ENCODE assay signal across 1 cellular context in the genomic region with DNA sequence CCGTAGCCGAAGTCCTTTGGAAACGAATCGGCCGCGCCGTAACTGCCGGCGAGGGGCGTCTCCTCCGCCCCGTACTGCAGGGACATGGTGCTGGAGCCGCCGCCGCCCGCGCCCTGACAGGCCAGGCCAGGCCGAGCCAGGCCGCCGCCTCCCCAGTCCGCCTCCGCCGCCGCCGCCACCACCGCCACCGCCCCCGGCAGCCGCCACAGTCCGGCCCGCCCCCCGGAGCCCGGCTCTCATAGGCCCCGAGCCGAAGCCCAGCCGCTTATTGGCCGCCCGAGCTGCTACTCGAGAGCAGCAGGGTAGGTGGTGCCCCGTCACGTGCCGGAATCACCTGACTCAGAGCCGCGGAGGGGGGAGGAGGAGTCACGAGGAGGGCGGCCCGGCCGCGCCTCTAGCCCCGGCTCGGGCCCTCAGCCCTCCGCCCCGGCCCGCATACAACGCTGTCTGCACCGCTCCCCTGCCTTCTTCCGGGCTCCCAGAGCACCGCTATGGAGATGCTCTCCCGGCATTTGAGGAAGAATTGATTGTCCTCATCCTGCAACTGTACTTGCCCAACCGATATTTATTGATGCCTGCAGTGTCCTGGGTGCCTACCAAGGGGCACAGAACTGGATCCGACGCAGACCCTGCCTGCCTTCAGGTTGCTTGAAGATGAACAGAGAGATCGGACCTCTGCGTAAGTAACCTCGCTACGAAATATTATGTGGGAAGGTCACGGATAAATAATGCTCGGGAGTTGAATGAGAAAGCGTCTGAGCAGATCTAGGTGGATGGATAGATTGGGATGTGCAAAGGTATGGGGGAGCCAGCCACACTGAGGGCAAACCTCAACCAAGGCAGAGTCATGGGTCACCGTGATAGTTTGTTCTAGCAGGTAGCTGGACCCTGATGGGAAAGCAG.
TF ChIP-seq lines count a peak whose summit lies in the region.

A gene with protein sequence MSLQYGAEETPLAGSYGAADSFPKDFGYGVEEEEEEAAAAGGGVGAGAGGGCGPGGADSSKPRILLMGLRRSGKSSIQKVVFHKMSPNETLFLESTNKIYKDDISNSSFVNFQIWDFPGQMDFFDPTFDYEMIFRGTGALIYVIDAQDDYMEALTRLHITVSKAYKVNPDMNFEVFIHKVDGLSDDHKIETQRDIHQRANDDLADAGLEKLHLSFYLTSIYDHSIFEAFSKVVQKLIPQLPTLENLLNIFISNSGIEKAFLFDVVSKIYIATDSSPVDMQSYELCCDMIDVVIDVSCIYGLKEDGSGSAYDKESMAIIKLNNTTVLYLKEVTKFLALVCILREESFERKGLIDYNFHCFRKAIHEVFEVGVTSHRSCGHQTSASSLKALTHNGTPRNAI (minus strand): TSS at position 212 of the 903 bp plus-strand sequence. CDS start 126 bp downstream, at position 86.

TF ChIP-seq in HEK293, 187 proteins besides CTCF, POLR2A, EP300 and RAD21 (continued from another document):
- TF ChIP-seq, protein P1, sequence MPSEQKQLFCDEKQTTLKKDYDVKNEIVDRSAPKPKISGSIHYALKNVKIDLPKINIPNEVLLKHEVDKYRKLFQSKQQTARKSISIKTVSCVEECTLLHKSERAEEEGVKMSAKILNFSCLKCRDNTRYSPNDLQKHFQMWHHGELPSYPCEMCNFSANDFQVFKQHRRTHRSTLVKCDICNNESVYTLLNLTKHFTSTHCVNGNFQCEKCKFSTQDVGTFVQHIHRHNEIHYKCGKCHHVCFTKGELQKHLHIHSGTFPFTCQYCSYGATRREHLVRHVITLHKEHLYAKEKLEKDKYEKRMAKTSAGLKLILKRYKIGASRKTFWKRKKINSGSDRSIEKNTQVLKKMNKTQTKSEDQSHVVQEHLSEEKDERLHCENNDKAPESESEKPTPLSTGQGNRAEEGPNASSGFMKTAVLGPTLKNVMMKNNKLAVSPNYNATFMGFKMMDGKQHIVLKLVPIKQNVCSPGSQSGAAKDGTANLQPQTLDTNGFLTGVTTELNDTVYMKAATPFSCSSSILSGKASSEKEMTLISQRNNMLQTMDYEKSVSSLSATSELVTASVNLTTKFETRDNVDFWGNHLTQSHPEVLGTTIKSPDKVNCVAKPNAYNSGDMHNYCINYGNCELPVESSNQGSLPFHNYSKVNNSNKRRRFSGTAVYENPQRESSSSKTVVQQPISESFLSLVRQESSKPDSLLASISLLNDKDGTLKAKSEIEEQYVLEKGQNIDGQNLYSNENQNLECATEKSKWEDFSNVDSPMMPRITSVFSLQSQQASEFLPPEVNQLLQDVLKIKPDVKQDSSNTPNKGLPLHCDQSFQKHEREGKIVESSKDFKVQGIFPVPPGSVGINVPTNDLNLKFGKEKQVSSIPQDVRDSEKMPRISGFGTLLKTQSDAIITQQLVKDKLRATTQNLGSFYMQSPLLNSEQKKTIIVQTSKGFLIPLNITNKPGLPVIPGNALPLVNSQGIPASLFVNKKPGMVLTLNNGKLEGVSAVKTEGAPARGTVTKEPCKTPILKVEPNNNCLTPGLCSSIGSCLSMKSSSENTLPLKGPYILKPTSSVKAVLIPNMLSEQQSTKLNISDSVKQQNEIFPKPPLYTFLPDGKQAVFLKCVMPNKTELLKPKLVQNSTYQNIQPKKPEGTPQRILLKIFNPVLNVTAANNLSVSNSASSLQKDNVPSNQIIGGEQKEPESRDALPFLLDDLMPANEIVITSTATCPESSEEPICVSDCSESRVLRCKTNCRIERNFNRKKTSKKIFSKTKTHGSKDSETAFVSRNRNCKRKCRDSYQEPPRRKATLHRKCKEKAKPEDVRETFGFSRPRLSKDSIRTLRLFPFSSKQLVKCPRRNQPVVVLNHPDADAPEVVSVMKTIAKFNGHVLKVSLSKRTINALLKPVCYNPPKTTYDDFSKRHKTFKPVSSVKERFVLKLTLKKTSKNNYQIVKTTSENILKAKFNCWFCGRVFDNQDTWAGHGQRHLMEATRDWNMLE (tag by site-specific recombination; conservative IDR thresholded peaks at IDR 0.05; ENCODE audit: low read depth), result no peak
- TF ChIP-seq GLIS2 (tag by site-specific recombination; IDR thresholded peaks at IDR 0.05) (peak; percentile 90), ZNF184 (tag by site-specific recombination; IDR thresholded peaks at IDR 0.05) (no peak), SP3 (tag by site-specific recombination; IDR thresholded peaks at IDR 0.05) (peak; percentile 93), ZNF843 (tag by site-specific recombination; IDR thresholded peaks at IDR 0.05) (peak; percentile 48; the same call in 1 of the 2 replicates), ZBTB17 (tag by site-specific recombination; IDR thresholded peaks at IDR 0.05) (peak; percentile 94), ZBTB21 (tag by site-specific recombination; IDR thresholded peaks at IDR 0.05) (0 out of 2 replicates have a peak, but pooled peaks have one; percentile 14), IKZF3 (tag by site-specific recombination; IDR thresholded peaks at IDR 0.05) (no peak), TRIM28 (IDR thresholded peaks at IDR 0.05; ENCODE audit: borderline replicate concordance, low read length) (peak; percentile 60; the same call in 1 of the 2 replicates), ZNF629 (tag by site-specific recombination; IDR thresholded peaks at IDR 0.05) (peak; percentile 51), ZNF571 (tag by site-specific recombination; IDR thresholded peaks at IDR 0.05) (no peak), BCL11B (tag by site-specific recombination; IDR thresholded peaks at IDR 0.05; ENCODE audit: low read depth) (no peak), ZNF341 (tag by site-specific recombination; IDR thresholded peaks at IDR 0.05; ENCODE audit: low read depth) (peak; percentile 94), ZNF114 (tag by site-specific recombination; IDR thresholded peaks at IDR 0.05) (no peak)
- TF ChIP-seq, protein P2, sequence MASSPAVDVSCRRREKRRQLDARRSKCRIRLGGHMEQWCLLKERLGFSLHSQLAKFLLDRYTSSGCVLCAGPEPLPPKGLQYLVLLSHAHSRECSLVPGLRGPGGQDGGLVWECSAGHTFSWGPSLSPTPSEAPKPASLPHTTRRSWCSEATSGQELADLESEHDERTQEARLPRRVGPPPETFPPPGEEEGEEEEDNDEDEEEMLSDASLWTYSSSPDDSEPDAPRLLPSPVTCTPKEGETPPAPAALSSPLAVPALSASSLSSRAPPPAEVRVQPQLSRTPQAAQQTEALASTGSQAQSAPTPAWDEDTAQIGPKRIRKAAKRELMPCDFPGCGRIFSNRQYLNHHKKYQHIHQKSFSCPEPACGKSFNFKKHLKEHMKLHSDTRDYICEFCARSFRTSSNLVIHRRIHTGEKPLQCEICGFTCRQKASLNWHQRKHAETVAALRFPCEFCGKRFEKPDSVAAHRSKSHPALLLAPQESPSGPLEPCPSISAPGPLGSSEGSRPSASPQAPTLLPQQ (tag by site-specific recombination; IDR thresholded peaks at IDR 0.05), result 0 out of 2 replicates have a peak, but pooled peaks have one; percentile 28
- TF ChIP-seq, protein P3, sequence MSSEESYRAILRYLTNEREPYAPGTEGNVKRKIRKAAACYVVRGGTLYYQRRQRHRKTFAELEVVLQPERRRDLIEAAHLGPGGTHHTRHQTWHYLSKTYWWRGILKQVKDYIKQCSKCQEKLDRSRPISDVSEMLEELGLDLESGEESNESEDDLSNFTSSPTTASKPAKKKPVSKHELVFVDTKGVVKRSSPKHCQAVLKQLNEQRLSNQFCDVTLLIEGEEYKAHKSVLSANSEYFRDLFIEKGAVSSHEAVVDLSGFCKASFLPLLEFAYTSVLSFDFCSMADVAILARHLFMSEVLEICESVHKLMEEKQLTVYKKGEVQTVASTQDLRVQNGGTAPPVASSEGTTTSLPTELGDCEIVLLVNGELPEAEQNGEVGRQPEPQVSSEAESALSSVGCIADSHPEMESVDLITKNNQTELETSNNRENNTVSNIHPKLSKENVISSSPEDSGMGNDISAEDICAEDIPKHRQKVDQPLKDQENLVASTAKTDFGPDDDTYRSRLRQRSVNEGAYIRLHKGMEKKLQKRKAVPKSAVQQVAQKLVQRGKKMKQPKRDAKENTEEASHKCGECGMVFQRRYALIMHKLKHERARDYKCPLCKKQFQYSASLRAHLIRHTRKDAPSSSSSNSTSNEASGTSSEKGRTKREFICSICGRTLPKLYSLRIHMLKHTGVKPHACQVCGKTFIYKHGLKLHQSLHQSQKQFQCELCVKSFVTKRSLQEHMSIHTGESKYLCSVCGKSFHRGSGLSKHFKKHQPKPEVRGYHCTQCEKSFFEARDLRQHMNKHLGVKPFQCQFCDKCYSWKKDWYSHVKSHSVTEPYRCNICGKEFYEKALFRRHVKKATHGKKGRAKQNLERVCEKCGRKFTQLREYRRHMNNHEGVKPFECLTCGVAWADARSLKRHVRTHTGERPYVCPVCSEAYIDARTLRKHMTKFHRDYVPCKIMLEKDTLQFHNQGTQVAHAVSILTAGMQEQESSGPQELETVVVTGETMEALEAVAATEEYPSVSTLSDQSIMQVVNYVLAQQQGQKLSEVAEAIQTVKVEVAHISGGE (tag by site-specific recombination; conservative IDR thresholded peaks at IDR 0.05; ENCODE audit: low read depth), result peak; percentile 56
- TF ChIP-seq, protein P4, sequence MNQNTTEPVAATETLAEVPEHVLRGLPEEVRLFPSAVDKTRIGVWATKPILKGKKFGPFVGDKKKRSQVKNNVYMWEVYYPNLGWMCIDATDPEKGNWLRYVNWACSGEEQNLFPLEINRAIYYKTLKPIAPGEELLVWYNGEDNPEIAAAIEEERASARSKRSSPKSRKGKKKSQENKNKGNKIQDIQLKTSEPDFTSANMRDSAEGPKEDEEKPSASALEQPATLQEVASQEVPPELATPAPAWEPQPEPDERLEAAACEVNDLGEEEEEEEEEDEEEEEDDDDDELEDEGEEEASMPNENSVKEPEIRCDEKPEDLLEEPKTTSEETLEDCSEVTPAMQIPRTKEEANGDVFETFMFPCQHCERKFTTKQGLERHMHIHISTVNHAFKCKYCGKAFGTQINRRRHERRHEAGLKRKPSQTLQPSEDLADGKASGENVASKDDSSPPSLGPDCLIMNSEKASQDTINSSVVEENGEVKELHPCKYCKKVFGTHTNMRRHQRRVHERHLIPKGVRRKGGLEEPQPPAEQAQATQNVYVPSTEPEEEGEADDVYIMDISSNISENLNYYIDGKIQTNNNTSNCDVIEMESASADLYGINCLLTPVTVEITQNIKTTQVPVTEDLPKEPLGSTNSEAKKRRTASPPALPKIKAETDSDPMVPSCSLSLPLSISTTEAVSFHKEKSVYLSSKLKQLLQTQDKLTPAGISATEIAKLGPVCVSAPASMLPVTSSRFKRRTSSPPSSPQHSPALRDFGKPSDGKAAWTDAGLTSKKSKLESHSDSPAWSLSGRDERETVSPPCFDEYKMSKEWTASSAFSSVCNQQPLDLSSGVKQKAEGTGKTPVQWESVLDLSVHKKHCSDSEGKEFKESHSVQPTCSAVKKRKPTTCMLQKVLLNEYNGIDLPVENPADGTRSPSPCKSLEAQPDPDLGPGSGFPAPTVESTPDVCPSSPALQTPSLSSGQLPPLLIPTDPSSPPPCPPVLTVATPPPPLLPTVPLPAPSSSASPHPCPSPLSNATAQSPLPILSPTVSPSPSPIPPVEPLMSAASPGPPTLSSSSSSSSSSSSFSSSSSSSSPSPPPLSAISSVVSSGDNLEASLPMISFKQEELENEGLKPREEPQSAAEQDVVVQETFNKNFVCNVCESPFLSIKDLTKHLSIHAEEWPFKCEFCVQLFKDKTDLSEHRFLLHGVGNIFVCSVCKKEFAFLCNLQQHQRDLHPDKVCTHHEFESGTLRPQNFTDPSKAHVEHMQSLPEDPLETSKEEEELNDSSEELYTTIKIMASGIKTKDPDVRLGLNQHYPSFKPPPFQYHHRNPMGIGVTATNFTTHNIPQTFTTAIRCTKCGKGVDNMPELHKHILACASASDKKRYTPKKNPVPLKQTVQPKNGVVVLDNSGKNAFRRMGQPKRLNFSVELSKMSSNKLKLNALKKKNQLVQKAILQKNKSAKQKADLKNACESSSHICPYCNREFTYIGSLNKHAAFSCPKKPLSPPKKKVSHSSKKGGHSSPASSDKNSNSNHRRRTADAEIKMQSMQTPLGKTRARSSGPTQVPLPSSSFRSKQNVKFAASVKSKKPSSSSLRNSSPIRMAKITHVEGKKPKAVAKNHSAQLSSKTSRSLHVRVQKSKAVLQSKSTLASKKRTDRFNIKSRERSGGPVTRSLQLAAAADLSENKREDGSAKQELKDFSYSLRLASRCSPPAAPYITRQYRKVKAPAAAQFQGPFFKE (tag by site-specific recombination; IDR thresholded peaks at IDR 0.05; ENCODE audit: borderline replicate concordance), result no peak
